ENCODE assay signal across 8 cellular contexts in genomic region chr14:61103541-61104339, GRCh38.
A peak's percentile ranks its signal among the peaks of the same experiment; 100 is the strongest.
DNase-seq lines count a peak whose midpoint lies in the region; ATAC-seq, FAIRE-seq and TF ChIP-seq lines count a peak whose summit lies in the region.

No MANE protein-coding gene starts in this region.

- 26% methylated on average over 11 of the region's 11 CpGs for WGBS in GM12878 (ENCODE audit: insufficient coverage, insufficient replicate concordance, low lambda C conversion rate, missing lambda C conversion rate)
- 40% methylated on average over 8 of the region's 11 CpGs for WGBS in suprapubic skin

- SMC1A ChIA-PET in GM12878 (lab: Charles Lee; ENCODE audit: uncharacterized antibody, unreplicated experiment), result interaction anchor here (0.9 to 1.2 kb wide), 3 partner anchors 43 to 72 kb away, joined by 3 to 9 read pairs (median 3); no protein-coding TSS in a partner anchor

- no peak for FAIRE-seq in GM12878 (lab: Jason Lieb, UNC)

- no peak for TF ChIP-seq RAD21 in GM12878 (IDR thresholded peaks at IDR 0.05; ENCODE audit: insufficient read depth, low read depth, low read length)

- POLR2A ChIA-PET in GM12878 (lab: Charles Lee), result no interaction called here

- in situ Hi-C loops in GM12878 (cut with MboI), result no loop called here

- peak; percentile 89 for ATAC-seq in GM12878

- H3K4me2 ChIP-seq in GM12878 (ENCODE audit: control insufficient read depth, insufficient read depth), result peak overlapping the region; percentile 65; the same call in 1 of the 2 replicates

- H3K36me3 ChIP-seq in MG63 (peaks cover 3% of the 10 kb centered on the region; the same call in 1 of the 2 replicates), GM12878 (ENCODE audit: control insufficient read depth in 2 of 2, insufficient read depth in 2 of 2, low read length in 1 of 2) (no peaks in the 10 kb centered on the region), kidney epithelial cell (ENCODE audit: control insufficient read depth, insufficient read depth, low read length) (no peaks in the 10 kb centered on the region), suprapubic skin (no peaks in the 10 kb centered on the region)

- no peak for TF ChIP-seq POLR2A in GM12878 (IDR thresholded peaks at IDR 0.05; ENCODE audit: low read depth, low read length)
- no peak for TF ChIP-seq POLR2A in suprapubic skin (IDR thresholded peaks at IDR 0.05)

- TF ChIP-seq EP300 in GM12878 (IDR thresholded peaks at IDR 0.05; ENCODE audit: borderline replicate concordance in 1 of 2, control insufficient read depth in 1 of 2, low read depth in 2 of 2, low read length in 2 of 2) (no peak), suprapubic skin (IDR thresholded peaks at IDR 0.05) (no peak)

- CTCF ChIA-PET in GM12878 (lab: Yijun Ruan, JAX), result no interaction called here

- no peaks in the 10 kb centered on the region for H4K20me1 ChIP-seq in GM12878 (ENCODE audit: control insufficient read depth, insufficient read depth)

- TF ChIP-seq CTCF in GM12878 (IDR thresholded peaks at IDR 0.05 in 2 of 3, conservative IDR thresholded peaks at IDR 0.05 in 1 of 3; ENCODE audit: control insufficient read depth in 2 of 3, extremely low read depth in 1 of 3, insufficient read depth in 1 of 3, low read depth in 3 of 3, low read length in 3 of 3) (no peak), kidney epithelial cell (IDR thresholded peaks at IDR 0.05; ENCODE audit: insufficient read depth, low read length, poor library complexity, severe bottlenecking) (no peak), suprapubic skin (IDR thresholded peaks at IDR 0.05) (no peak)

- H3K9ac ChIP-seq in GM12878 (ENCODE audit: control insufficient read depth, insufficient read depth, low read length), result peak overlapping the region; percentile 25; the same call in 1 of the 2 replicates

- peak overlapping the region; percentile 52 for H2AFZ ChIP-seq in GM12878 (ENCODE audit: control insufficient read depth, low read depth, low read length)

- H3K4me3 ChIP-seq in MG63 (no peak overlapping the region), GM12878 (no peak overlapping the region), kidney epithelial cell (ENCODE audit: low read depth, low read length) (no peak overlapping the region), suprapubic skin (no peak overlapping the region)

- H3K4me1 ChIP-seq in GM12878 (ENCODE audit: control insufficient read depth, insufficient read depth, low read length) (peaks cover 31% of the 10 kb centered on the region), suprapubic skin (peaks cover 41% of the 10 kb centered on the region)

- BruUV-seq in GM12878 (replicated peaks; lab: Mats Ljungman, UMichigan), result no TSS peak

- peak overlapping the region; percentile 50 for H3K27ac ChIP-seq in GM12878 (ENCODE audit: control insufficient read depth, insufficient read depth)
- H3K27ac ChIP-seq in suprapubic skin, result peak overlapping the region; percentile 64

- DNase-seq in GM04504 (ENCODE audit: low read depth), result peak; percentile 89
- peak; percentile 6 for DNase-seq in GOT3 (lab: John Stamatoyannopoulos, UW)
- peak; percentile 88 for DNase-seq in MG63
- no peak for DNase-seq in GM12878 (ENCODE audit: low read depth, low spot score)
- DNase-seq in kidney epithelial cell (ENCODE audit: low read depth), result peak; percentile 90
- DNase-seq in suprapubic skin (ENCODE audit: low spot score in 2 of 2), result peak in 1 of 2 donors; percentile 83
- no peak for DNase-seq in NCI-H1417 (lab: John Stamatoyannopoulos, UW)
- DNase-seq in anterior cingulate cortex (lab: John Stamatoyannopoulos, UW), result no peak

- H3K79me2 ChIP-seq in GM12878 (ENCODE audit: control insufficient read depth, insufficient read depth, low read length), result no peaks in the 10 kb centered on the region

- H3K9me3 ChIP-seq in MG63 (peaks cover 3% of the 10 kb centered on the region; the same call in 1 of the 2 replicates), GM12878 (replicated peaks; ENCODE audit: control insufficient read depth, insufficient read depth, low read length) (no peaks in the 10 kb centered on the region; the same call in 2 of the 3 replicates), suprapubic skin (no peaks in the 10 kb centered on the region)

- intact Hi-C loops in GM12878 (cut with micrococcal nuclease; ENCODE audit: unreplicated experiment), result no loop called here

- RAD21 ChIA-PET in GM12878 (lab: Charles Lee; ENCODE audit: unreplicated experiment), result interaction anchor here (1.2 kb wide), 1 partner anchor 75 kb away, joined by 3 read pairs; no protein-coding TSS in a partner anchor

- H3K27me3 ChIP-seq in MG63 (no peaks in the 10 kb centered on the region), GM12878 (replicated peaks in 1 of 2; ENCODE audit: control insufficient read depth in 2 of 2, insufficient read depth in 2 of 2, low read length in 1 of 2) (no peaks in the 10 kb centered on the region), kidney epithelial cell (ENCODE audit: control insufficient read depth, insufficient read depth, low read length) (no peaks in the 10 kb centered on the region), suprapubic skin (no peaks in the 10 kb centered on the region)

TF ChIP-seq in GM12878, 131 proteins besides CTCF, POLR2A, EP300 and RAD21 (continues in another document):
- TF ChIP-seq IRF4 (IDR thresholded peaks at IDR 0.05; ENCODE audit: low read depth, low read length) (peak; percentile 56; the same call in 1 of the 2 replicates), SMARCA5 (IDR thresholded peaks at IDR 0.05) (no peak), HDAC2 (IDR thresholded peaks at IDR 0.05) (no peak), SPI1 (IDR thresholded peaks at IDR 0.05; ENCODE audit: borderline replicate concordance, insufficient read depth, low read depth, low read length) (no peak), JUNB (IDR thresholded peaks at IDR 0.05) (peak; percentile 68), BCL11A (IDR thresholded peaks at IDR 0.05; ENCODE audit: low read depth, low read length) (0 out of 2 replicates have a peak, but pooled peaks have one; percentile 53), NFIC (IDR thresholded peaks at IDR 0.05; ENCODE audit: low read depth, low read length) (peak; percentile 62; the same call in 1 of the 2 replicates), POLR2AphosphoS5 (IDR thresholded peaks at IDR 0.05; ENCODE audit: low read length) (no peak), ETV6 (conservative IDR thresholded peaks at IDR 0.05 in 1 of 2, IDR thresholded peaks at IDR 0.05 in 1 of 2; ENCODE audit: borderline replicate concordance in 1 of 2, low read depth in 1 of 2) (peak in 1 of 2 experiments; percentile 48; a peak in 1 of 4 replicates), JUND (IDR thresholded peaks at IDR 0.05; ENCODE audit: low read depth, low read length) (no peak), CREM (IDR thresholded peaks at IDR 0.05; ENCODE audit: low read depth) (0 out of 2 replicates have a peak, but pooled peaks have one; percentile 22), STAT3 (IDR thresholded peaks at IDR 0.05; ENCODE audit: low read depth, low read length) (no peak), IKZF2 (IDR thresholded peaks at IDR 0.05) (peak; percentile 66 to 71; a peak in 3 of 4 replicates), IKZF1 (conservative IDR thresholded peaks at IDR 0.05) (peak; percentile 71), NR2F1 (conservative IDR thresholded peaks at IDR 0.05) (no peak), RUNX3 (IDR thresholded peaks at IDR 0.05; ENCODE audit: low read length) (peak; percentile 33; the same call in 1 of the 2 replicates), KLF5 (IDR thresholded peaks at IDR 0.05; ENCODE audit: partially characterized antibody) (no peak), USF2 (IDR thresholded peaks at IDR 0.05; ENCODE audit: borderline replicate concordance, low read depth, low read length) (no peak), RBBP5 (conservative IDR thresholded peaks at IDR 0.05) (no peak), EED (IDR thresholded peaks at IDR 0.05; ENCODE audit: low read depth) (peak; percentile 70; the same call in 1 of the 2 replicates)
- TF ChIP-seq, protein P1, sequence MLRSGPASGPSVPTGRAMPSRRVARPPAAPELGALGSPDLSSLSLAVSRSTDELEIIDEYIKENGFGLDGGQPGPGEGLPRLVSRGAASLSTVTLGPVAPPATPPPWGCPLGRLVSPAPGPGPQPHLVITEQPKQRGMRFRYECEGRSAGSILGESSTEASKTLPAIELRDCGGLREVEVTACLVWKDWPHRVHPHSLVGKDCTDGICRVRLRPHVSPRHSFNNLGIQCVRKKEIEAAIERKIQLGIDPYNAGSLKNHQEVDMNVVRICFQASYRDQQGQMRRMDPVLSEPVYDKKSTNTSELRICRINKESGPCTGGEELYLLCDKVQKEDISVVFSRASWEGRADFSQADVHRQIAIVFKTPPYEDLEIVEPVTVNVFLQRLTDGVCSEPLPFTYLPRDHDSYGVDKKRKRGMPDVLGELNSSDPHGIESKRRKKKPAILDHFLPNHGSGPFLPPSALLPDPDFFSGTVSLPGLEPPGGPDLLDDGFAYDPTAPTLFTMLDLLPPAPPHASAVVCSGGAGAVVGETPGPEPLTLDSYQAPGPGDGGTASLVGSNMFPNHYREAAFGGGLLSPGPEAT (IDR thresholded peaks at IDR 0.05; ENCODE audit: low read depth), result 0 out of 2 replicates have a peak, but pooled peaks have one; percentile 28
- TF ChIP-seq, protein P2, sequence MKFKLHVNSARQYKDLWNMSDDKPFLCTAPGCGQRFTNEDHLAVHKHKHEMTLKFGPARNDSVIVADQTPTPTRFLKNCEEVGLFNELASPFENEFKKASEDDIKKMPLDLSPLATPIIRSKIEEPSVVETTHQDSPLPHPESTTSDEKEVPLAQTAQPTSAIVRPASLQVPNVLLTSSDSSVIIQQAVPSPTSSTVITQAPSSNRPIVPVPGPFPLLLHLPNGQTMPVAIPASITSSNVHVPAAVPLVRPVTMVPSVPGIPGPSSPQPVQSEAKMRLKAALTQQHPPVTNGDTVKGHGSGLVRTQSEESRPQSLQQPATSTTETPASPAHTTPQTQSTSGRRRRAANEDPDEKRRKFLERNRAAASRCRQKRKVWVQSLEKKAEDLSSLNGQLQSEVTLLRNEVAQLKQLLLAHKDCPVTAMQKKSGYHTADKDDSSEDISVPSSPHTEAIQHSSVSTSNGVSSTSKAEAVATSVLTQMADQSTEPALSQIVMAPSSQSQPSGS (IDR thresholded peaks at IDR 0.05; ENCODE audit: low read length), result peak; percentile 59

Comparison
In these comparisons a context has a peak if more than half of its experiments do, and no peak if none do; other contexts are left out.
1. DNase-seq: peak in GM04504 (single experiment), GOT3 (single experiment), MG63 (single experiment) and kidney epithelial cell (single experiment); none in GM12878 (single experiment), NCI-H1417 (0 of 3) and anterior cingulate cortex (0 of 58).